8 cellular contexts compared by ENCODE assay signal in genomic region chr5:111512406-111513174, GRCh38. TPM values are rescaled to one million over a fixed set of nuclear protein-coding genes. Genes with fewer than 3 reads are reported as not detected.
A peak's percentile ranks its signal among the peaks of the same experiment; 100 is the strongest.
DNase-seq lines count a peak whose midpoint lies in the region; ATAC-seq and TF ChIP-seq lines count a peak whose summit lies in the region.

A gene with protein sequence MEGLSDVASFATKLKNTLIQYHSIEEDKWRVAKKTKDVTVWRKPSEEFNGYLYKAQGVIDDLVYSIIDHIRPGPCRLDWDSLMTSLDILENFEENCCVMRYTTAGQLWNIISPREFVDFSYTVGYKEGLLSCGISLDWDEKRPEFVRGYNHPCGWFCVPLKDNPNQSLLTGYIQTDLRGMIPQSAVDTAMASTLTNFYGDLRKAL (minus strand): TSS chr5:111512535. CDS start chr5:111507433, 5,102 bp downstream.

- H3K4me3 Mint-ChIP-seq in activated naive CD8-positive, alpha-beta T cell = peak within 1 kb of the TSS; percentile 97

- no peaks in the 10 kb centered on the region for H3K36me3 Mint-ChIP-seq in activated naive CD8-positive, alpha-beta T cell

- ATAC-seq in HG02610 (IDR thresholded peaks at IDR 0.05; ENCODE audit: unreplicated experiment) (peak; percentile 91), omental fat pad (ENCODE audit: low FRiP score) (peak; percentile 99), thoracic aorta (ENCODE audit: insufficient number of reproducible peaks, low FRiP score, low read depth) (peak; percentile 91)

- no peaks in the 10 kb centered on the region for H3K36me3 ChIP-seq in thoracic aorta

- H3K27me3 ChIP-seq in thoracic aorta (replicated peaks; ENCODE audit: insufficient read depth) = no peaks in the 10 kb centered on the region

- H3K9me3 Mint-ChIP-seq in activated naive CD8-positive, alpha-beta T cell (ENCODE audit: low read depth) = no peaks in the 10 kb centered on the region

- peaks cover 6 to 41% of the 10 kb centered on the region in 2 donors for H3K4me1 ChIP-seq in thoracic aorta (ENCODE audit: control insufficient read depth in 1 of 2, low read depth in 2 of 2)

- no peaks in the 10 kb centered on the region for H3K9me3 ChIP-seq in thoracic aorta

- H3K27ac Mint-ChIP-seq in activated naive CD8-positive, alpha-beta T cell = peak within 1 kb of the TSS; percentile 99

- H3K27me3 Mint-ChIP-seq in activated naive CD8-positive, alpha-beta T cell = no peaks in the 10 kb centered on the region

- DNase-seq in NCI-H1092 treated with DMSO at 0.1 percent for 48 hours (lab: John Stamatoyannopoulos, UW) (peak; percentile 88), SKM-1 treated with dmso at 0.1 percent for 144 hours (lab: John Stamatoyannopoulos, UW; ENCODE audit: unreplicated experiment) (peak; percentile 88), glomerular visceral epithelial cell (ENCODE audit: extremely low spot score) (peak; percentile 99), omental fat pad (ENCODE audit: low spot score) (peak; percentile 73), thoracic aorta (ENCODE audit: low spot score) (peak; percentile 87)

- H3K4me1 Mint-ChIP-seq in activated naive CD8-positive, alpha-beta T cell (ENCODE audit: low read depth) = peaks cover 47% of the 10 kb centered on the region

- H3K27ac ChIP-seq in thoracic aorta = peak within 1 kb of the TSS; percentile 90 to 91

- TF ChIP-seq CTCF in omental fat pad (IDR thresholded peaks at IDR 0.05) (no peak), thoracic aorta (IDR thresholded peaks at IDR 0.05) (no peak)

- H3K4me3 ChIP-seq in GM08714 (ENCODE audit: low read length) = peak within 1 kb of the TSS; percentile 97
- peak within 1 kb of the TSS; percentile 95 for H3K4me3 ChIP-seq in thoracic aorta

RNA-seq across cellular contexts. Expression of the gene that starts here (rescaled TPM):
- total RNA-seq in omental fat pad = 10 to 100 TPM in 3 of 4 donors, 1 to 10 TPM in 1; 7.3 to 27.3 (median 13.5) TPM
- total RNA-seq in thoracic aorta = 10 to 100 TPM; 18.8 to 50.1 TPM

Comparison
In these comparisons a context has a peak if more than half of its experiments do, and no peak if none do; other contexts are left out.
1. Peak in every context shown above with its lines: DNase-seq, ATAC-seq, H3K4me3 ChIP-seq and H3K27ac ChIP-seq.